Comparison of ENCODE assay signal across 16 cellular contexts in the genomic region with DNA sequence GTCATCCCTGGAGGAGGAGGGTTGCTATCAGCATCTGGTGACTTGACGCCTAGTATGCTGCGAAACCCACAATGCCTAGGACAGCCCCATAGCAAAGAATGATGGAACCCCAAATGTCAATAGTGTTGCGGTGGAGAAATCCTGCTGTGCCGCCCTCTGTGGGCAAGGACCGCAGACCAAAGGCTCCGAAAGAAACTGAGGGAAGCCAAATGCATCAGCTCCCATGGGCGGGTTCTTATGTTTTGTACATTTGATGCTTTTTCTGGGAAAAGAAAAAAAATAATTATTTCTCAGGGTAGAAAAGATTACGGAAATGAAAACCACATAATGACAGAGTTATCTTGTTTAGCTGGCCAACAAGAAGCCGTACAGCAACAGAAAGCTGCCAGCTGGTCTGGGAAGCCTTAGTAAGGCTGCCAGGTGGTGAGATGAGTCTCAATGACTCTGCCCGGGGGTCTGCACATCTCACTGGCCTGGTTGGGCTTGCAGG.
DNase-seq lines count a peak whose midpoint lies in the region; ATAC-seq and TF ChIP-seq lines count a peak whose summit lies in the region.
"Had no signal": no experiment of that assay in that cellular context is flagged by ENCODE, and none has a peak within 500 bp of the region (broad histone marks: within the 10 kb centered on the region; RNA-seq: fewer than 3 reads in every experiment).

No MANE protein-coding gene starts in this region.

- DNase-seq in DND-41, result peak; percentile 83
- peak in 1 of 2 donors; percentile 31 for DNase-seq in activated T-cell treated with anti-CD3 and anti-CD28 coated beads, Interleukin-2, amount 50 U/mL, for 72 hours
- DNase-seq in myocyte (ENCODE audit: low read depth), result peak; percentile 58
- no peak for DNase-seq in mesenteric fat pad (ENCODE audit: low spot score)
- DNase-seq in hypothalamus (lab: John Stamatoyannopoulos, UW), result no peak
- DNase-seq: activated CD4-positive, CD25-positive, alpha-beta regulatory T cell; aorta; mammary epithelial cell; NCI-H1436 treated with DMSO at 0.1 percent for 48 hours; NCI-H2227 treated with DMSO at 0.1 percent for 48 hours; psoas muscle had no signal

- H3K79me2 ChIP-seq in DND-41 (ENCODE audit: insufficient read depth, low read length), result no peaks in the 10 kb centered on the region

- ATAC-seq in DND-41 (ENCODE audit: insufficient read depth, low read depth), result peak; percentile 88
- peak; percentile 43 to 77 for ATAC-seq in activated T-cell treated with anti-CD3 and anti-CD28 coated beads, Interleukin-2, amount 50 U/mL, for 72 hours (replicated peaks in 1 of 2)
- ATAC-seq in GM18873 (IDR thresholded peaks at IDR 0.05; ENCODE audit: low FRiP score, unreplicated experiment), result no peak
- ATAC-seq: esophagus mucosa, psoas muscle had no signal

- H3K4me3 Mint-ChIP-seq in activated T-cell treated with anti-CD3 and anti-CD28 coated beads, Interleukin-2, amount 50 U/mL, for 72 hours, result peak overlapping the region; percentile 34 to 58
- H3K4me3 Mint-ChIP-seq: B cell had no signal

- TF ChIP-seq CTCF in DND-41 (IDR thresholded peaks at IDR 0.05; ENCODE audit: borderline replicate concordance, extremely low read depth, low read length, poor library complexity, severe bottlenecking), result no peak

- H3K4me1 ChIP-seq in BLaER1 (peaks cover 24% of the 10 kb centered on the region), DND-41 (ENCODE audit: insufficient read depth, low read length) (peaks cover 30% of the 10 kb centered on the region)
- H3K4me1 ChIP-seq: psoas muscle had no signal

- H3K36me3 Mint-ChIP-seq in activated T-cell treated with anti-CD3 and anti-CD28 coated beads, Interleukin-2, amount 50 U/mL, for 72 hours (ENCODE audit: insufficient read depth in 2 of 2), result no peaks in the 10 kb centered on the region

- H3K4me1 Mint-ChIP-seq in activated T-cell treated with anti-CD3 and anti-CD28 coated beads, Interleukin-2, amount 50 U/mL, for 72 hours (ENCODE audit: low read depth), result peaks cover 18% of the 10 kb centered on the region
- H3K4me1 Mint-ChIP-seq: B cell had no signal

- no peak overlapping the region for H3K4me3 ChIP-seq in BLaER1
- no peak overlapping the region for H3K4me3 ChIP-seq in DND-41 (ENCODE audit: low read depth in 1 of 2, low read length in 2 of 2)
- H3K4me3 ChIP-seq: HAP-1, psoas muscle had no signal

- no peak overlapping the region for H2AFZ ChIP-seq in DND-41 (ENCODE audit: low read depth, low read length)

- H3K27me3 ChIP-seq in BLaER1 (no peaks in the 10 kb centered on the region), DND-41 (ENCODE audit: insufficient read depth, low read length, poor library complexity) (no peaks in the 10 kb centered on the region)

- H3K4me2 ChIP-seq in BLaER1 (peak overlapping the region; percentile 49), DND-41 (ENCODE audit: insufficient read depth, low read length) (peak overlapping the region; percentile 45)

- H3K27me3 Mint-ChIP-seq in activated T-cell treated with anti-CD3 and anti-CD28 coated beads, Interleukin-2, amount 50 U/mL, for 72 hours (ENCODE audit: low read depth), result peaks cover 6% of the 10 kb centered on the region
- H3K27me3 Mint-ChIP-seq: B cell had no signal

- no peaks in the 10 kb centered on the region for H3K36me3 ChIP-seq in BLaER1
- no peaks in the 10 kb centered on the region for H3K36me3 ChIP-seq in DND-41 (ENCODE audit: insufficient read depth, low read length)
- H3K36me3 ChIP-seq: HAP-1 had no signal

- H3K9ac ChIP-seq in BLaER1 (no peak overlapping the region), DND-41 (ENCODE audit: low read depth, low read length) (no peak overlapping the region)

- H3K9me3 Mint-ChIP-seq in activated T-cell treated with anti-CD3 and anti-CD28 coated beads, Interleukin-2, amount 50 U/mL, for 72 hours, result no peaks in the 10 kb centered on the region

- H3K9me3 ChIP-seq in BLaER1 (no peaks in the 10 kb centered on the region), DND-41 (ENCODE audit: insufficient read depth, low read length, severe bottlenecking) (no peaks in the 10 kb centered on the region)
- H3K9me3 ChIP-seq: HAP-1, psoas muscle had no signal

- H4K20me1 ChIP-seq in BLaER1 (no peaks in the 10 kb centered on the region), DND-41 (ENCODE audit: insufficient read depth, low read length) (no peaks in the 10 kb centered on the region)

- no peak overlapping the region for H3K27ac ChIP-seq in BLaER1
- peak overlapping the region; percentile 47; the same call in 1 of the 2 replicates for H3K27ac ChIP-seq in DND-41 (ENCODE audit: low read length)
- H3K27ac ChIP-seq: psoas muscle had no signal

- no peak overlapping the region for H3K27ac Mint-ChIP-seq in activated T-cell treated with anti-CD3 and anti-CD28 coated beads, Interleukin-2, amount 50 U/mL, for 72 hours
- H3K27ac Mint-ChIP-seq: B cell had no signal

Comparison
In these comparisons a context has a peak if more than half of its experiments do, and no peak if none do; other contexts are left out.
1. DNase-seq: peak in DND-41 (single experiment) and myocyte (single experiment); none in mesenteric fat pad (single experiment) and hypothalamus (0 of 51).